In genomic region chr9:1580215-1580614, GRCh38 we compare ENCODE assay signal across 18 cellular contexts.
DNase-seq lines count a peak whose midpoint lies in the region; ATAC-seq, FAIRE-seq and TF ChIP-seq lines count a peak whose summit lies in the region.
"Had no signal": no experiment of that assay in that cellular context is flagged by ENCODE, and none has a peak within 500 bp of the region (broad histone marks: within the 10 kb centered on the region; RNA-seq: fewer than 3 reads in every experiment).

No MANE protein-coding gene starts in this region.

- intact Hi-C loops in A673 (cut with micrococcal nuclease; ENCODE audit: unreplicated experiment): no loop called here

- ATAC-seq in GM19351 (IDR thresholded peaks at IDR 0.05; ENCODE audit: unreplicated experiment) (peak; percentile 76), GM21786 (IDR thresholded peaks at IDR 0.05; ENCODE audit: unreplicated experiment) (peak; percentile 76), HG03159 (IDR thresholded peaks at IDR 0.05; ENCODE audit: unreplicated experiment) (peak; percentile 97), HG03439 (IDR thresholded peaks at IDR 0.05; ENCODE audit: unreplicated experiment) (no peak)
- ATAC-seq in stimulated activated naive CD8-positive, alpha-beta T cell treated with anti-CD3 and anti-CD28 coated beads, Interleukin-15, Interleukin-2, amounts not matched to agents 100 U/mL and 50 U/mL, for 24 hours: no peak
- ATAC-seq: A549, mucosa of descending colon had no signal

- H3K36me3 ChIP-seq in small intestine (ENCODE audit: control insufficient read depth in 2 of 2, insufficient read depth in 2 of 2, low read length in 2 of 2): no peaks in the 10 kb centered on the region
- no peaks in the 10 kb centered on the region for H3K36me3 ChIP-seq in A673 (ENCODE audit: insufficient read depth, low read length, poor library complexity, severe bottlenecking)

- BruUV-seq in A673 (replicated peaks; lab: Mats Ljungman, UMichigan): no TSS peak

- H3K4me3 ChIP-seq in small intestine (ENCODE audit: low read depth in 1 of 2, low read length in 2 of 2) (no peak overlapping the region), A673 (ENCODE audit: low read depth, low read length, poor library complexity, severe bottlenecking) (no peak overlapping the region)
- H3K4me3 ChIP-seq: A549, mucosa of descending colon, smooth muscle cell had no signal

- no peak for TF ChIP-seq CTCF in GM13976 (IDR thresholded peaks at IDR 0.05; ENCODE audit: borderline replicate concordance, control extremely low read depth, extremely low read depth, insufficient read depth, missing control alignments)
- no peak for TF ChIP-seq CTCF in A673 (conservative IDR thresholded peaks at IDR 0.05; ENCODE audit: low read depth, low read length)

- DNase-seq in GM13976 (ENCODE audit: low spot score) (peak; percentile 18), small intestine (no peak), A673 (ENCODE audit: low spot score) (no peak)
- DNase-seq in stimulated activated naive CD8-positive, alpha-beta T cell treated with anti-CD3 and anti-CD28 coated beads, Interleukin-15, Interleukin-2, amounts not matched to agents 100 U/mL and 50 U/mL, for 24 hours: no peak
- DNase-seq: activated T-cell treated with anti-CD3 and anti-CD28 coated beads for 4 hours; CD8-positive, alpha-beta memory T cell; cerebellar nuclear complex; GF-D8; kidney; mucosa of descending colon; NCI-H510A treated with DMSO at 0.1 percent for 48 hours; SW 1271 had no signal

- H3K27ac ChIP-seq in small intestine (ENCODE audit: low read depth in 1 of 2, low read length in 1 of 2) (no peak overlapping the region), A673 (ENCODE audit: low read depth, low read length, poor library complexity, severe bottlenecking) (no peak overlapping the region)
- H3K27ac ChIP-seq: A549 had no signal

- POLR2A ChIA-PET in A673 (lab: Charles Lee; ENCODE audit: low non-redundant PET): no interaction called here

- no peaks in the 10 kb centered on the region for H3K4me1 ChIP-seq in small intestine (ENCODE audit: control insufficient read depth in 2 of 2, insufficient read depth in 1 of 2, low read depth in 1 of 2, low read length in 1 of 2)
- H3K4me1 ChIP-seq in A673 (ENCODE audit: insufficient read depth, low read length, poor library complexity, severe bottlenecking): no peaks in the 10 kb centered on the region
- H3K4me1 ChIP-seq: A549 had no signal

- in situ Hi-C loops in GM13976 (cut with MboI; ENCODE audit: low sequenced_read_pairs, unreplicated experiment): no loop called here

- CTCF ChIA-PET in A673 (lab: Charles Lee): no interaction called here

- H3K27me3 ChIP-seq in small intestine (ENCODE audit: control insufficient read depth in 2 of 2, insufficient read depth in 2 of 2, low read length in 2 of 2) (no peaks in the 10 kb centered on the region), A673 (replicated peaks; ENCODE audit: insufficient read depth, low read depth, low read length, poor library complexity) (peaks cover 7% of the 10 kb centered on the region)

- FAIRE-seq in small intestine (lab: Jason Lieb, UNC): no peak
- FAIRE-seq: kidney had no signal

- H3K9me3 ChIP-seq in small intestine (ENCODE audit: control insufficient read depth, low read depth): no peaks in the 10 kb centered on the region
- H3K9me3 ChIP-seq in A673 (ENCODE audit: low read depth, low read length, poor library complexity, severe bottlenecking): no peaks in the 10 kb centered on the region
- H3K9me3 ChIP-seq: A549, mucosa of descending colon had no signal

Comparison
In these comparisons a context has a peak if more than half of its experiments do, and no peak if none do; other contexts are left out.
1. ATAC-seq: peak in GM19351 (single experiment), GM21786 (single experiment) and HG03159 (single experiment); none in HG03439 (single experiment) and stimulated activated naive CD8-positive, alpha-beta T cell treated with anti-CD3 and anti-CD28 coated beads, Interleukin-15, Interleukin-2, amounts not matched to agents 100 U/mL and 50 U/mL, for 24 hours (single experiment).